1 cellular context compared by ENCODE assay signal in the genomic region with DNA sequence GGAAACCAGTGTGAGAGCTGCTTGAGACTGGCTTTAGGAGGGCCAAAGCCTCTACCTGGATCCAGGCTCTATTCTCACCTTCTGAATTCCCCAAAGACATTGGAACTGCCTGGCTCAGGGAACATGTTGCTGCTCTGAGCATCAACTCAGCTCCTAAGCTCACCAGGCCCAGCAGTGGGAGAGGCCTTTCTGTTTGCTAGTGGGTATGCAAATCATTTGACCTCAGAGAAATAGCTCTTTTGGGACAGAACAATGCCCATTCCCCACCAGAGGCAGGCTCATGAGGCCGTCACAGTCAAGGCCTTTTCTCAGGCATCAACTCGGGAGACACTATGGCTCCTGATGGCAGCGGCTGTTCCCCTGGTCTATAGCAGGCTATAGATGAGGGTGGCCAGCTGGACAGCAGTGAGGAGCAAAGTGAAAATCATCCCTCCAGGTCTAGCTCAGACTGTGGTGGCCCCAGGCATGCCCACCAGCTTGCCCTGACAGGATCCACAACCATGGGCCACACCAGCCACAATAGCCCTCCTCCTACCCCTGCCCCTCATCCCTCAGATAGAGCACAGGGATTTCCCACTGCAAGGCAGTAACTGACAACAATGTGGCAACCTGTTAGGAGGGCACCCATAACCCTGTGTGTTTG.
TF ChIP-seq lines count a peak whose summit lies in the region.

No MANE protein-coding gene starts in this region.

TF ChIP-seq in SK-N-SH, 30 proteins besides CTCF, POLR2A, EP300 and RAD21:
- TF ChIP-seq, protein P1, sequence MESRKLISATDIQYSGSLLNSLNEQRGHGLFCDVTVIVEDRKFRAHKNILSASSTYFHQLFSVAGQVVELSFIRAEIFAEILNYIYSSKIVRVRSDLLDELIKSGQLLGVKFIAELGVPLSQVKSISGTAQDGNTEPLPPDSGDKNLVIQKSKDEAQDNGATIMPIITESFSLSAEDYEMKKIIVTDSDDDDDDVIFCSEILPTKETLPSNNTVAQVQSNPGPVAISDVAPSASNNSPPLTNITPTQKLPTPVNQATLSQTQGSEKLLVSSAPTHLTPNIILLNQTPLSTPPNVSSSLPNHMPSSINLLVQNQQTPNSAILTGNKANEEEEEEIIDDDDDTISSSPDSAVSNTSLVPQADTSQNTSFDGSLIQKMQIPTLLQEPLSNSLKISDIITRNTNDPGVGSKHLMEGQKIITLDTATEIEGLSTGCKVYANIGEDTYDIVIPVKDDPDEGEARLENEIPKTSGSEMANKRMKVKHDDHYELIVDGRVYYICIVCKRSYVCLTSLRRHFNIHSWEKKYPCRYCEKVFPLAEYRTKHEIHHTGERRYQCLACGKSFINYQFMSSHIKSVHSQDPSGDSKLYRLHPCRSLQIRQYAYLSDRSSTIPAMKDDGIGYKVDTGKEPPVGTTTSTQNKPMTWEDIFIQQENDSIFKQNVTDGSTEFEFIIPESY (IDR thresholded peaks at IDR 0.05; ENCODE audit: borderline replicate concordance, low read depth): no peak
- TF ChIP-seq, protein P2, sequence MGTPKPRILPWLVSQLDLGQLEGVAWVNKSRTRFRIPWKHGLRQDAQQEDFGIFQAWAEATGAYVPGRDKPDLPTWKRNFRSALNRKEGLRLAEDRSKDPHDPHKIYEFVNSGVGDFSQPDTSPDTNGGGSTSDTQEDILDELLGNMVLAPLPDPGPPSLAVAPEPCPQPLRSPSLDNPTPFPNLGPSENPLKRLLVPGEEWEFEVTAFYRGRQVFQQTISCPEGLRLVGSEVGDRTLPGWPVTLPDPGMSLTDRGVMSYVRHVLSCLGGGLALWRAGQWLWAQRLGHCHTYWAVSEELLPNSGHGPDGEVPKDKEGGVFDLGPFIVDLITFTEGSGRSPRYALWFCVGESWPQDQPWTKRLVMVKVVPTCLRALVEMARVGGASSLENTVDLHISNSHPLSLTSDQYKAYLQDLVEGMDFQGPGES (IDR thresholded peaks at IDR 0.05; ENCODE audit: low read depth, low read length): no peak
- TF ChIP-seq PBX3 (IDR thresholded peaks at IDR 0.05) (no peak), FOXJ3 (CRISPR knock-in tag; IDR thresholded peaks at IDR 0.05) (no peak), NRF1 (IDR thresholded peaks at IDR 0.05; ENCODE audit: low read depth, low read length) (no peak), RXRA (IDR thresholded peaks at IDR 0.05; ENCODE audit: borderline replicate concordance, low read depth) (no peak), NFIC (IDR thresholded peaks at IDR 0.05; ENCODE audit: borderline replicate concordance) (no peak), FOXM1 (IDR thresholded peaks at IDR 0.05; ENCODE audit: low read depth) (no peak), TEAD4 (IDR thresholded peaks at IDR 0.05; ENCODE audit: borderline replicate concordance, insufficient read depth) (no peak), MXI1 (IDR thresholded peaks at IDR 0.05; ENCODE audit: low read depth, low read length) (no peak), ELF1 (IDR thresholded peaks at IDR 0.05) (no peak), POLR2AphosphoS5 (IDR thresholded peaks at IDR 0.05; ENCODE audit: low read depth, low read length) (no peak)
- TF ChIP-seq, protein P3, sequence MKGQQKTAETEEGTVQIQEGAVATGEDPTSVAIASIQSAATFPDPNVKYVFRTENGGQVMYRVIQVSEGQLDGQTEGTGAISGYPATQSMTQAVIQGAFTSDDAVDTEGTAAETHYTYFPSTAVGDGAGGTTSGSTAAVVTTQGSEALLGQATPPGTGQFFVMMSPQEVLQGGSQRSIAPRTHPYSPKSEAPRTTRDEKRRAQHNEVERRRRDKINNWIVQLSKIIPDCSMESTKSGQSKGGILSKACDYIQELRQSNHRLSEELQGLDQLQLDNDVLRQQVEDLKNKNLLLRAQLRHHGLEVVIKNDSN (IDR thresholded peaks at IDR 0.05; ENCODE audit: borderline replicate concordance, low read depth): no peak
- TF ChIP-seq, protein P4, sequence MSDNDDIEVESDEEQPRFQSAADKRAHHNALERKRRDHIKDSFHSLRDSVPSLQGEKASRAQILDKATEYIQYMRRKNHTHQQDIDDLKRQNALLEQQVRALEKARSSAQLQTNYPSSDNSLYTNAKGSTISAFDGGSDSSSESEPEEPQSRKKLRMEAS (IDR thresholded peaks at IDR 0.05; ENCODE audit: low read depth): no peak
